In genomic region chr3:108489776-108490175, GRCh38 we compare ENCODE assay signal across 8 cellular contexts. TPM values are rescaled to one million over a fixed set of nuclear protein-coding genes. Genes with fewer than 3 reads are reported as not detected.
A peak's percentile ranks its signal among the peaks of the same experiment; 100 is the strongest.
DNase-seq lines count a peak whose midpoint lies in the region; ATAC-seq and TF ChIP-seq lines count a peak whose summit lies in the region.

No MANE protein-coding gene starts in this region.

- DNase-seq in AG08395 (ENCODE audit: low spot score) (peak; percentile 41), NCI-H2081 (lab: John Stamatoyannopoulos, UW) (peak; percentile 42 to 60), activated B cell treated with CpG ODN at 0.5 μM for 24 hours (no peak), fibroblast of peridontal ligament (ENCODE audit: extremely low read depth) (peak; percentile 76), neural crest cell (ENCODE audit: low read depth, low spot score) (peak; percentile 16), amniotic stem cell (lab: John Stamatoyannopoulos, UW) (no peak)

- ATAC-seq in HG02759 (IDR thresholded peaks at IDR 0.05; ENCODE audit: unreplicated experiment) (peak; percentile 73), activated B cell treated with CpG ODN at 0.5 μM for 24 hours (ENCODE audit: low read depth) (peak; percentile 72)

- CTCF ChIA-PET in activated B cell treated with CpG ODN at 0.5 μM for 24 hours (lab: Charles Lee): interaction anchor here (0.6 to 10.8 kb wide), 12 partner anchors 10 to 654 kb away, joined by 3 to 105 read pairs (median 3); no protein-coding TSS in a partner anchor

- peak; percentile 22 for TF ChIP-seq CTCF in GM12801 (IDR thresholded peaks at IDR 0.05; ENCODE audit: extremely low read depth, insufficient read length)
- peak; percentile 29 for TF ChIP-seq CTCF in activated B cell treated with CpG ODN at 0.5 μM for 24 hours (IDR thresholded peaks at IDR 0.05)
- TF ChIP-seq CTCF in neural crest cell (conservative IDR thresholded peaks at IDR 0.05): peak; percentile 85

- peaks cover 5% of the 10 kb centered on the region for H3K27me3 Mint-ChIP-seq in activated B cell treated with CpG ODN at 0.5 μM for 24 hours
- H3K27me3 Mint-ChIP-seq in neural crest cell (ENCODE audit: low read depth): no peaks in the 10 kb centered on the region

- POLR2A ChIA-PET in activated B cell treated with CpG ODN at 0.5 μM for 24 hours (lab: Charles Lee): interaction anchor here (1.1 kb wide), 1 partner anchor 63 kb away, joined by 3 read pairs; no protein-coding TSS in a partner anchor

- H3K27ac Mint-ChIP-seq in activated B cell treated with CpG ODN at 0.5 μM for 24 hours (no peak overlapping the region), neural crest cell (ENCODE audit: unreplicated experiment) (no peak overlapping the region)

- intact Hi-C loops in activated B cell treated with CpG ODN at 0.5 μM for 24 hours (cut with micrococcal nuclease): loop anchor here (1.0 to 10.0 kb wide), 8 partner anchors 63 to 1825 kb away; no protein-coding TSS in a partner anchor

- H3K4me1 Mint-ChIP-seq in activated B cell treated with CpG ODN at 0.5 μM for 24 hours (no peaks in the 10 kb centered on the region), neural crest cell (peaks cover 21% of the 10 kb centered on the region)

- no peaks in the 10 kb centered on the region for H3K36me3 Mint-ChIP-seq in activated B cell treated with CpG ODN at 0.5 μM for 24 hours (ENCODE audit: low read depth)
- no peaks in the 10 kb centered on the region for H3K36me3 Mint-ChIP-seq in neural crest cell (ENCODE audit: low read depth)

- H3K9me3 Mint-ChIP-seq in activated B cell treated with CpG ODN at 0.5 μM for 24 hours (no peaks in the 10 kb centered on the region), neural crest cell (no peaks in the 10 kb centered on the region)

- no peak overlapping the region for H3K4me3 Mint-ChIP-seq in activated B cell treated with CpG ODN at 0.5 μM for 24 hours
- no peak overlapping the region for H3K4me3 Mint-ChIP-seq in neural crest cell

RNA-seq across cellular contexts. Expression of gene MYH15, which starts 20.6 kb away (rescaled TPM):
- 0.02 and 0.09 TPM in 2 replicates for total RNA-seq in activated B cell treated with CpG ODN at 0.5 μM for 24 hours
- 0.16 and 0.20 TPM in 2 replicates for total RNA-seq in neural crest cell

Comparison
In these comparisons a context has a peak if more than half of its experiments do, and no peak if none do; other contexts are left out.
1. DNase-seq: peak in AG08395 (single experiment), NCI-H2081 (2 of 2), fibroblast of peridontal ligament (single experiment) and neural crest cell (single experiment); none in activated B cell treated with CpG ODN at 0.5 μM for 24 hours (single experiment) and amniotic stem cell (single experiment).
2. CTCF ChIP-seq: peak in every context shown above with its lines; median percentile 85 in neural crest cell; 29 in activated B cell treated with CpG ODN at 0.5 μM for 24 hours; 22 in GM12801.